2 cellular contexts compared by ENCODE assay signal in genomic region chr2:219228745-219229374, GRCh38.
TF ChIP-seq lines count a peak whose summit lies in the region.

No MANE protein-coding gene starts in this region.

TF ChIP-seq in HEK293, 187 proteins besides CTCF, POLR2A, EP300 and RAD21:
- TF ChIP-seq EGR2 (tag by site-specific recombination; IDR thresholded peaks at IDR 0.05; ENCODE audit: low read depth) (no peak), IKZF3 (tag by site-specific recombination; IDR thresholded peaks at IDR 0.05) (0 out of 2 replicates have a peak, but pooled peaks have one; percentile 26), ZBTB7A (tag by site-specific recombination; IDR thresholded peaks at IDR 0.05; ENCODE audit: low read depth) (no peak), ZXDB (tag by site-specific recombination; IDR thresholded peaks at IDR 0.05) (peak; percentile 72; the same call in 1 of the 2 replicates), ZNF449 (tag by site-specific recombination; IDR thresholded peaks at IDR 0.05) (no peak), ZBTB10 (tag by site-specific recombination; IDR thresholded peaks at IDR 0.05) (0 out of 2 replicates have a peak, but pooled peaks have one; percentile 17)

TF ChIP-seq in endothelial cell of umbilical vein, 7 proteins besides CTCF, POLR2A, EP300 and RAD21:
- TF ChIP-seq MYC (IDR thresholded peaks at IDR 0.05; ENCODE audit: low read depth, low read length), result no peak
- no peak for TF ChIP-seq POLR2AphosphoS5 (IDR thresholded peaks at IDR 0.05; ENCODE audit: insufficient read depth, low read depth, low read length)
- no peak for TF ChIP-seq JUN (IDR thresholded peaks at IDR 0.05; ENCODE audit: borderline replicate concordance, insufficient read depth, insufficient read length, low read depth)
- no peak for TF ChIP-seq GATA2 (IDR thresholded peaks at IDR 0.05; ENCODE audit: insufficient read depth, insufficient read length, low read depth, low read length)
- TF ChIP-seq EZH2 (IDR thresholded peaks at IDR 0.05; ENCODE audit: borderline replicate concordance, low read depth, low read length, severe bottlenecking), result no peak
- TF ChIP-seq MAX (IDR thresholded peaks at IDR 0.05; ENCODE audit: insufficient read depth, insufficient read length), result no peak
- no peak for TF ChIP-seq FOS (IDR thresholded peaks at IDR 0.05; ENCODE audit: borderline replicate concordance, insufficient read depth, low read length)
